ENCODE assay signal across 11 cellular contexts in genomic region chr5:126445502-126446174, GRCh38. TPM values are rescaled to one million over a fixed set of nuclear protein-coding genes. Genes with fewer than 3 reads are reported as not detected.
DNase-seq lines count a peak whose midpoint lies in the region; ATAC-seq, FAIRE-seq and TF ChIP-seq lines count a peak whose summit lies in the region.
"Had no signal": no experiment of that assay in that cellular context is flagged by ENCODE, and none has a peak within 500 bp of the region (broad histone marks: within the 10 kb centered on the region; RNA-seq: fewer than 3 reads in every experiment).

No MANE protein-coding gene starts in this region.

- no peaks in the 10 kb centered on the region for H3K27me3 Mint-ChIP-seq in activated T-cell treated with anti-CD3 and anti-CD28 coated beads, Interleukin-2, amount 50 U/mL, for 24 hours
- no peaks in the 10 kb centered on the region for H3K27me3 Mint-ChIP-seq in activated CD4-positive, alpha-beta memory T cell treated with anti-CD3 and anti-CD28 coated beads, Interleukin-2, amount 10 ng/mL, durations not matched to agents 7 days and 5 days
- H3K27me3 Mint-ChIP-seq: naive B cell had no signal

- intact Hi-C loops in thyroid gland (cut with DNase I) = loop anchor here (10.0 kb wide), 1 partner anchor 79 kb away; no protein-coding TSS in a partner anchor

- H3K27ac Mint-ChIP-seq in activated T-cell treated with anti-CD3 and anti-CD28 coated beads, Interleukin-2, amount 50 U/mL, for 24 hours = peak overlapping the region; percentile 96
- peak overlapping the region; percentile 18 for H3K27ac Mint-ChIP-seq in activated CD4-positive, alpha-beta memory T cell treated with anti-CD3 and anti-CD28 coated beads, Interleukin-2, amount 10 ng/mL, durations not matched to agents 7 days and 5 days
- H3K27ac Mint-ChIP-seq: naive B cell had no signal

- peaks cover 78% of the 10 kb centered on the region for H3K4me1 Mint-ChIP-seq in activated T-cell treated with anti-CD3 and anti-CD28 coated beads, Interleukin-2, amount 50 U/mL, for 24 hours (ENCODE audit: low read depth)
- H3K4me1 Mint-ChIP-seq in activated CD4-positive, alpha-beta memory T cell treated with anti-CD3 and anti-CD28 coated beads, Interleukin-2, amount 10 ng/mL, durations not matched to agents 7 days and 5 days = peaks cover 68% of the 10 kb centered on the region

- POLR2A ChIA-PET in activated CD4-positive, alpha-beta memory T cell treated with anti-CD3 and anti-CD28 coated beads, Interleukin-2, amount 10 ng/mL, durations not matched to agents 7 days and 5 days (lab: Charles Lee) = interaction anchor here (0.9 to 4.9 kb wide), 4 partner anchors 13 to 155 kb away, joined by 3 to 51 read pairs (median 4); partner anchors contain the start of genes GRAMD2B and PHAX

- no peak for ATAC-seq in HG03565 (IDR thresholded peaks at IDR 0.05; ENCODE audit: unreplicated experiment)

- H3K9me3 Mint-ChIP-seq in activated T-cell treated with anti-CD3 and anti-CD28 coated beads, Interleukin-2, amount 50 U/mL, for 24 hours = no peaks in the 10 kb centered on the region
- H3K9me3 Mint-ChIP-seq in activated CD4-positive, alpha-beta memory T cell treated with anti-CD3 and anti-CD28 coated beads, Interleukin-2, amount 10 ng/mL, durations not matched to agents 7 days and 5 days = no peaks in the 10 kb centered on the region
- H3K9me3 Mint-ChIP-seq: naive B cell had no signal

- H3K4me3 Mint-ChIP-seq in activated T-cell treated with anti-CD3 and anti-CD28 coated beads, Interleukin-2, amount 50 U/mL, for 24 hours = no peak overlapping the region
- no peak overlapping the region for H3K4me3 Mint-ChIP-seq in activated CD4-positive, alpha-beta memory T cell treated with anti-CD3 and anti-CD28 coated beads, Interleukin-2, amount 10 ng/mL, durations not matched to agents 7 days and 5 days
- H3K4me3 Mint-ChIP-seq: naive B cell had no signal

- H3K9me3 ChIP-seq in keratinocyte (ENCODE audit: control insufficient read depth, low read depth, low read length) (no peaks in the 10 kb centered on the region), thyroid gland (no peaks in the 10 kb centered on the region)

- H3K79me2 ChIP-seq in keratinocyte (ENCODE audit: control insufficient read depth, insufficient read depth, low read length) = peaks cover 42% of the 10 kb centered on the region

- CTCF ChIA-PET in activated CD4-positive, alpha-beta memory T cell treated with anti-CD3 and anti-CD28 coated beads, Interleukin-2, amount 10 ng/mL, durations not matched to agents 7 days and 5 days (lab: Charles Lee) = interaction anchor here (0.6 to 2.6 kb wide), 3 partner anchors 22 to 25 kb away, joined by 4 to 11 read pairs (median 5); partner anchors contain the start of gene GRAMD2B

- peaks cover 14% of the 10 kb centered on the region for H3K36me3 Mint-ChIP-seq in activated T-cell treated with anti-CD3 and anti-CD28 coated beads, Interleukin-2, amount 50 U/mL, for 24 hours (ENCODE audit: low read depth)
- peaks cover 10% of the 10 kb centered on the region for H3K36me3 Mint-ChIP-seq in activated CD4-positive, alpha-beta memory T cell treated with anti-CD3 and anti-CD28 coated beads, Interleukin-2, amount 10 ng/mL, durations not matched to agents 7 days and 5 days (ENCODE audit: low read depth)
- H3K36me3 Mint-ChIP-seq: naive B cell had no signal

- H3K4me1 ChIP-seq in keratinocyte (ENCODE audit: control insufficient read depth, extremely low read depth, insufficient read depth, low read length) = peaks cover 36% of the 10 kb centered on the region
- peaks cover 48 to 80% of the 10 kb centered on the region in 2 donors for H3K4me1 ChIP-seq in thyroid gland

- H3K9ac ChIP-seq in keratinocyte (ENCODE audit: control insufficient read depth, extremely low read depth, insufficient read depth, low read length) = peak overlapping the region; percentile 84

- no peak for TF ChIP-seq POLR2A in thyroid gland (IDR thresholded peaks at IDR 0.05)

- H3K27ac ChIP-seq in keratinocyte (ENCODE audit: control insufficient read depth, insufficient read depth, low read length) (peak overlapping the region; percentile 99), thyroid gland (peak overlapping the region; percentile 89 to 95 (median 93))

- no peaks in the 10 kb centered on the region for H3K9me1 ChIP-seq in keratinocyte (ENCODE audit: control insufficient read depth, extremely low read depth, insufficient read depth, low read length)

- DNase-seq in activated T-cell treated with anti-CD3 and anti-CD28 coated beads, Interleukin-2, amount 50 U/mL, for 24 hours = no peak
- DNase-seq in activated T-cell treated with anti-CD3 and anti-CD28 coated beads, Interleukin-2, amount 50 U/mL, for 1 hour = no peak
- no peak for DNase-seq in activated CD4-positive, alpha-beta memory T cell treated with anti-CD3 and anti-CD28 coated beads, Interleukin-2, amount 10 ng/mL, durations not matched to agents 7 days and 5 days
- DNase-seq in keratinocyte (ENCODE audit: low read depth, low spot score) = peak; percentile 85
- DNase-seq in thyroid gland = no peak
- DNase-seq in NCI-H446 (lab: John Stamatoyannopoulos, UW) = no peak
- no peak for DNase-seq in NCI-H2081 (lab: John Stamatoyannopoulos, UW)
- DNase-seq: activated CD4-positive, CD25-positive, alpha-beta regulatory T cell treated with anti-CD3 and anti-CD28 coated beads, Interleukin-2, amount 50 U/mL, for 72 hours; DMS79; naive B cell had no signal

- WGBS in thyroid gland, 2 donors = 87 to 90% methylated on average over 3 of the region's 3 CpGs

- H3K36me3 ChIP-seq in keratinocyte (ENCODE audit: control insufficient read depth in 2 of 2, extremely low read depth in 1 of 2, insufficient read depth in 2 of 2, low read length in 2 of 2) = peaks cover 3 to 8% of the 10 kb centered on the region in 2 experiments
- no peaks in the 10 kb centered on the region for H3K36me3 ChIP-seq in thyroid gland

- peak; percentile 92 for FAIRE-seq in keratinocyte (lab: Jason Lieb, UNC)

- dilution Hi-C loops in keratinocyte (cut with MboI; ENCODE audit: extremely low pct_ligation_motif_present, low sequenced_read_pairs) = no loop called here

- H2AFZ ChIP-seq in keratinocyte (ENCODE audit: control insufficient read depth, low read length) = no peak overlapping the region

- no peak for TF ChIP-seq CTCF in keratinocyte (optimal IDR thresholded peaks at IDR 0.05 in 1 of 3, IDR thresholded peaks at IDR 0.05 in 1 of 3, conservative IDR thresholded peaks at IDR 0.05 in 1 of 3; ENCODE audit: extremely low read depth in 1 of 3, insufficient read depth in 2 of 3, low read length in 3 of 3)
- no peak for TF ChIP-seq CTCF in thyroid gland (IDR thresholded peaks at IDR 0.05)

- H3K4me3 ChIP-seq in keratinocyte (ENCODE audit: control insufficient read depth in 2 of 3, extremely low read depth in 1 of 3, insufficient read depth in 2 of 3, low read depth in 1 of 3, low read length in 3 of 3) (no peak overlapping the region), thyroid gland (replicated peaks in 1 of 3) (no peak overlapping the region)

- H3K27me3 ChIP-seq in keratinocyte (ENCODE audit: control insufficient read depth, extremely low read depth, insufficient read depth, low read length) = no peaks in the 10 kb centered on the region
- H3K27me3 ChIP-seq in thyroid gland = no peaks in the 10 kb centered on the region

- H3K4me2 ChIP-seq in keratinocyte (ENCODE audit: control insufficient read depth, extremely low read depth, insufficient read depth, low read depth, low read length) = peak overlapping the region; percentile 58

- no peaks in the 10 kb centered on the region for H4K20me1 ChIP-seq in keratinocyte (ENCODE audit: control insufficient read depth, extremely low read depth, insufficient read depth, low read length)

RNA-seq across cellular contexts. Expression of gene GRAMD2B, which starts 22.4 kb away (rescaled TPM):
- total RNA-seq in activated CD4-positive, alpha-beta memory T cell treated with anti-CD3 and anti-CD28 coated beads, Interleukin-2, amount 10 ng/mL, durations not matched to agents 7 days and 5 days = 1 to 10 TPM; 4.6 to 5.0 TPM
- polyA plus RNA-seq in keratinocyte = 37.6 to 45.9 TPM (median 42.9 TPM) in 3 replicates
- 62.9 TPM for polyA plus RNA-seq in keratinocyte (2011; ENCODE audit: low read depth)
- 32.0 and 46.3 TPM in 2 replicates for polyA plus RNA-seq in keratinocyte (2011; cell fraction: cytosol; rRNA removed)
- polyA plus RNA-seq in keratinocyte (2011; cell fraction: nucleus; rRNA removed) = 38.5 and 43.3 TPM in 2 replicates
- 25.5 and 51.0 TPM in 2 replicates for polyA plus RNA-seq in keratinocyte (2012; ENCODE audit: low replicate concordance)
- polyA minus RNA-seq in keratinocyte = 6.6 to 20.9 TPM (median 16.2 TPM) in 3 replicates
- 22.4 TPM for polyA minus RNA-seq in keratinocyte (2011; cell fraction: cytosol; rRNA and poly(A)+ RNA removed)
- 14.1 and 36.8 TPM in 2 replicates for polyA minus RNA-seq in keratinocyte (2011; cell fraction: nucleus; rRNA and poly(A)+ RNA removed)
- total RNA-seq in thyroid gland = 100 to 1,000 TPM in 3 of 4 donors, 10 to 100 TPM in 1; 68.1 to 115 (median 105) TPM

Comparison
In these comparisons a context has a peak if more than half of its experiments do, and no peak if none do; other contexts are left out.
1. RNA of gene GRAMD2B, which starts 22.4 kb away (total RNA-seq): 68.1 to 115 TPM in thyroid gland; 4.6 to 5.0 TPM in activated CD4-positive, alpha-beta memory T cell treated with anti-CD3 and anti-CD28 coated beads, Interleukin-2, amount 10 ng/mL, durations not matched to agents 7 days and 5 days; every median in the first group is over 10 times any median in the second.